8 cellular contexts compared by ENCODE assay signal in the genomic region with DNA sequence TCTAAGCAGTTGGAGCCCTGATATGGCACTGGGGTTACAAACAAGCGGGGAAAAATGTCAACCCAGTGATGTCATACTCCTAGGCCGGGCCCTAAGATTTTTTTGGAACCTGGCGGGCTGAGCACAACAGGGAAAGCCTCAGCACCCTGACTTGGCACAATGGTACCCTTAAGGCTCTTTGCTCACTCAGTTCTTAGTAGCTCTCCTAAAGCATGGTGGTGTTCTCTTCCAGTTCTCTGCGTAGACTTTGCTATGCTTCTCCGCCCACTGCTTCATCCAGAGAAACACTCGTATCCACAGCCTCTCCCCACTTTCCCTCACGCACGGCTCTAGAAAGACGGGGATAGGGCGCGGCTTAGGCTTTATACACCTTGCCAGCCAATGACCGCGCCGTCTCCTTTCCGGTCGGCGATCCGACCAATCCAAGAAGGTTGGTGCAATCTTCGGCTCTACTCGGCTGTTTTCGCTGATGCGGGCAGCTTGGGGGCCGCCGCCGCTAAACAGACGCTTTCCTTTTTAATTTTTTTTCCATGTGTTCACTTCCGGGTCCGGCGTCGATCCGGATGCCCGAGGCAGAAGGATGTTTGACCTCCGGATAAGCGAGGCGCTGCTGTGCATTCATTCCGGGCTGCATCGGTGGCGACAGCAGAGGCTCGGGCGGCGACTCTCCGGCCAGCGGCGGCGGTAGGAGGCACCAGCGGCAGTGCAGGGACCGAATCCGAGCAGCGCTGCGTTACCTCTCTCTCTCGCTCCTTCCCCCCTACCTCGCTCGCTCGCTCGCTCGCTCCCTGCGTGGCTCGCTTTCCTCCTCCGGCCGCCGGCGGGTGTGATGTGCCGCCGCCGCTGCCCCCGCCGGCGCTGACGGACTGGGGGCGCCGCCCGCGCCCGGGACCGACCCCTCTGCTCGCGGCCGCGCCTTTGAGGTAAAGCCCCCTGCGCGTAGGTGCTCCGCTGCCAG. TPM values are rescaled to one million over a fixed set of nuclear protein-coding genes. Genes with fewer than 3 reads are reported as not detected.
DNase-seq lines count a peak whose midpoint lies in the region; ATAC-seq and TF ChIP-seq lines count a peak whose summit lies in the region.

A gene (plus strand): TSS at position 530 of the 958 bp plus-strand sequence. CDS start 33,487 bp downstream, outside the sequence.

- no peaks in the 10 kb centered on the region for H3K9me3 Mint-ChIP-seq in naive thymus-derived CD8-positive, alpha-beta T cell

- DNase-seq in ELF-1 (ENCODE audit: low read depth, low spot score) (peak; percentile 99), GOT3 (lab: John Stamatoyannopoulos, UW) (peak; percentile 92), LNCaP clone FGC (ENCODE audit: low read depth) (peak; percentile 93), fibroblast of mammary gland (ENCODE audit: low read depth) (peak; percentile 97)
- peak; percentile 81 for DNase-seq in activated T-helper 9 cell treated with anti-CD3 and anti-CD28 coated beads, Interleukin-2, amount 50 U/mL, for 16 hours (ENCODE audit: low read depth)
- peak; percentile 74 to 97 (median 90) for DNase-seq in naive thymus-derived CD8-positive, alpha-beta T cell
- peak; percentile 81 to 93 (median 88) for DNase-seq in stimulated activated naive CD4-positive, alpha-beta T cell (lab: John Stamatoyannopoulos, UW)

- no peaks in the 10 kb centered on the region for H3K36me3 Mint-ChIP-seq in naive thymus-derived CD8-positive, alpha-beta T cell

- peak; percentile 96 for TF ChIP-seq POLR2A in Raji (IDR thresholded peaks at IDR 0.05; ENCODE audit: insufficient read depth, low read depth, low read length)

- H3K4me3 ChIP-seq in LNCaP clone FGC (ENCODE audit: low read depth, low read length) (peak within 1 kb of the TSS; percentile 70), fibroblast of mammary gland (ENCODE audit: control insufficient read depth, low read depth, low read length) (peak within 1 kb of the TSS; percentile 85)

- peaks cover 20 to 52% (median 44%) of the 10 kb centered on the region in 4 donors for H3K4me1 Mint-ChIP-seq in naive thymus-derived CD8-positive, alpha-beta T cell

- H3K27me3 Mint-ChIP-seq in naive thymus-derived CD8-positive, alpha-beta T cell = peaks cover 0 to 8% (median 0%) of the 10 kb centered on the region in 5 donors

- ATAC-seq in naive thymus-derived CD8-positive, alpha-beta T cell = peak; percentile 86 to 90

- POLR2A ChIA-PET in naive thymus-derived CD8-positive, alpha-beta T cell (lab: Charles Lee) = interaction anchor here (0.6 to 4.5 kb wide), 4 partner anchors 89 to 737 kb away, joined by 3 to 75 read pairs (median 4); a partner anchor contains a TSS

- peak within 1 kb of the TSS; percentile 95 to 99 (median 98) for H3K27ac Mint-ChIP-seq in naive thymus-derived CD8-positive, alpha-beta T cell

- H3K4me3 Mint-ChIP-seq in naive thymus-derived CD8-positive, alpha-beta T cell = peak within 1 kb of the TSS; percentile 92 to 100 (median 98)

- TF ChIP-seq CTCF in LNCaP clone FGC (IDR thresholded peaks at IDR 0.05; ENCODE audit: control insufficient read depth, extremely low read depth, insufficient read depth) = no peak; the same call in 1 of the 2 replicates
- TF ChIP-seq CTCF in fibroblast of mammary gland (conservative IDR thresholded peaks at IDR 0.05; ENCODE audit: control insufficient read depth, insufficient read depth, low read depth, low read length) = no peak

RNA-seq across cellular contexts. Expression of the gene that starts here (rescaled TPM):
- 10 to 100 TPM; 83.4 to 90.6 TPM for total RNA-seq in naive thymus-derived CD8-positive, alpha-beta T cell
- polyA plus RNA-seq in naive thymus-derived CD8-positive, alpha-beta T cell = 10 to 100 TPM; 17.7 to 31.9 (median 23.0) TPM

Comparison
In these comparisons a context has a peak if more than half of its experiments do, and no peak if none do; other contexts are left out.
1. Peak in every context shown above with its lines: DNase-seq, ATAC-seq and H3K4me3 ChIP-seq.